8 cellular contexts compared by ENCODE assay signal in the genomic region with DNA sequence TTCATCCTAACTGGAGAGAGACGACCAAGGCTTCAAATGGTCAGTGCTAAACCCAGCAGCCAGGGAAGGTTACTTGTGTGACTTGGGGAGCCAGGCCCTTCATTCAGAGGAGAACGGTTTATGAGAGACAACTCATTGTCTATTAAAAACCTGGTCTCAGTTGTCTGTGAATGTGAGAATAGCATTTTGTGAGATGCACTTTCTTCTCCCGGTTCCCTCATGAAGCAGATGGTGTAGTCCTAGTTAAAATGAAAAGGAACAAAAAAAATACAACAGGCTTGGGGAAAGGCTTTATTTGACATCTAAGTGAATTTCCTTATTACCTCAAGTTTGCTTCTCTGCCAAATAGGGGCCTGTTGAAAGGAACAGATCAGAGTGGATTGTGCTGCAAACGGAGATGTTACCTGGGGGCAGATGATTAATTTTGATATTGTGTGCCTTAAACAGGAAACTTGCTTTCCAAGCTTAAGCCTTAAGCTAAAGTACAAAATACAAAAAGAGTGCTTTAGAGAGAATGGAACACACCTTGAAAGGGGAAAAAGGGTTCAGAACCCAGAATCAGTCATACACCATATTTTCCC.
A peak's percentile ranks its signal among the peaks of the same experiment; 100 is the strongest.
DNase-seq lines count a peak whose midpoint lies in the region; ATAC-seq and TF ChIP-seq lines count a peak whose summit lies in the region.

No MANE protein-coding gene starts in this region.

- no peak overlapping the region for H3K4me3 Mint-ChIP-seq in HFFc6

- H3K36me3 Mint-ChIP-seq in HFFc6 (ENCODE audit: low read depth): no peaks in the 10 kb centered on the region

- H3K4me1 Mint-ChIP-seq in HFFc6 (ENCODE audit: low read depth): peaks cover 10% of the 10 kb centered on the region

- DNase-seq in OCI-M1 (lab: John Stamatoyannopoulos, UW): no peak
- DNase-seq in HFFc6: no peak
- DNase-seq in RPMI8226: no peak
- no peak for DNase-seq in putamen (ENCODE audit: low spot score)

- H3K27me3 Mint-ChIP-seq in HFFc6 (ENCODE audit: insufficient read depth): peaks cover 2% of the 10 kb centered on the region

- TF ChIP-seq CTCF in HFFc6 (IDR thresholded peaks at IDR 0.05): no peak

- ATAC-seq in GM18502 (IDR thresholded peaks at IDR 0.05; ENCODE audit: poor library complexity, unreplicated experiment) (peak; percentile 45), GM21367 (IDR thresholded peaks at IDR 0.05; ENCODE audit: unreplicated experiment) (peak; percentile 36), HG03432 (IDR thresholded peaks at IDR 0.05; ENCODE audit: unreplicated experiment) (peak; percentile 43), esophagus mucosa (peak; percentile 78)

- H3K27ac Mint-ChIP-seq in HFFc6: no peak overlapping the region

- H3K9me3 Mint-ChIP-seq in HFFc6: no peaks in the 10 kb centered on the region
